In genomic region chr3:13005301-13005700, GRCh38 we compare ENCODE assay signal across 16 cellular contexts.
DNase-seq lines count a peak whose midpoint lies in the region; ATAC-seq and TF ChIP-seq lines count a peak whose summit lies in the region.
"Had no signal": no experiment of that assay in that cellular context is flagged by ENCODE, and none has a peak within 500 bp of the region (broad histone marks: within the 10 kb centered on the region; RNA-seq: fewer than 3 reads in every experiment).

No MANE protein-coding gene starts in this region.

- H3K27me3 Mint-ChIP-seq in chondrocyte (ENCODE audit: low read depth): peaks cover 7% of the 10 kb centered on the region
- no peaks in the 10 kb centered on the region for H3K27me3 Mint-ChIP-seq in naive thymus-derived CD8-positive, alpha-beta T cell

- H3K4me3 ChIP-seq in BLaER1: no peak overlapping the region
- H3K4me3 ChIP-seq in uterus: no peak overlapping the region

- H3K27ac Mint-ChIP-seq in chondrocyte (ENCODE audit: unreplicated experiment): no peak overlapping the region
- peak overlapping the region in 5 of 10 donors; percentile 49 to 99 (median 75) for H3K27ac Mint-ChIP-seq in naive thymus-derived CD8-positive, alpha-beta T cell

- peak overlapping the region; percentile 98 for H3K4me2 ChIP-seq in BLaER1

- POLR2A ChIA-PET in naive thymus-derived CD8-positive, alpha-beta T cell (lab: Charles Lee): interaction anchor here (2.1 kb wide), 1 partner anchor 10 kb away, joined by 9 read pairs; no protein-coding TSS in a partner anchor

- H3K4me1 ChIP-seq in BLaER1 (peaks cover 99% of the 10 kb centered on the region), uterus (no peaks in the 10 kb centered on the region)

- DNase-seq in chondrocyte (ENCODE audit: low spot score) (peak; percentile 77), HK-2 (ENCODE audit: unreplicated experiment) (no peak), DMS53 treated with DMSO at 0.1 percent for 48 hours (lab: John Stamatoyannopoulos, UW; ENCODE audit: unreplicated experiment) (no peak), uterus (no peak)
- no peak for DNase-seq in naive thymus-derived CD8-positive, alpha-beta T cell
- DNase-seq: activated CD4-positive, CD25-positive, alpha-beta regulatory T cell treated with anti-CD3 and anti-CD28 coated beads, Interleukin-2, amount 50 U/mL, for 72 hours; activated naive CD4-positive, alpha-beta T cell treated with anti-CD3 and anti-CD28 coated beads, Interleukin-2, amount 50 U/mL, for 16 hours; central memory CD4-positive, alpha-beta T cell; islet precursor cell; NCI-H1930; NCI-H524; stimulated activated CD4-positive, alpha-beta T cell treated with anti-CD3 and anti-CD28 coated beads, Interleukin-12 subunit alpha, Interleukin-12 subunit beta, amount 100 ng/mL, for 4 hours; T-helper 1 cell had no signal

- H3K36me3 ChIP-seq in BLaER1 (peaks cover 44% of the 10 kb centered on the region), KOPT-K1 (ENCODE audit: insufficient read depth, low read length) (peaks cover 58% of the 10 kb centered on the region), uterus (no peaks in the 10 kb centered on the region)

- TF ChIP-seq POLR2A in uterus (IDR thresholded peaks at IDR 0.05): no peak

- H3K9me3 ChIP-seq in BLaER1: no peaks in the 10 kb centered on the region
- no peaks in the 10 kb centered on the region for H3K9me3 ChIP-seq in KOPT-K1 (ENCODE audit: insufficient read depth, low read length, poor library complexity, severe bottlenecking)
- H3K9me3 ChIP-seq in uterus: no peaks in the 10 kb centered on the region

- peak overlapping the region; percentile 47 for H3K27ac ChIP-seq in BLaER1
- peak overlapping the region; percentile 19 for H3K27ac ChIP-seq in KOPT-K1 (ENCODE audit: low read depth, low read length, poor library complexity, severe bottlenecking)
- no peak overlapping the region for H3K27ac ChIP-seq in uterus

- no peak overlapping the region for H3K4me3 Mint-ChIP-seq in chondrocyte (ENCODE audit: unreplicated experiment)
- peak overlapping the region in 6 of 10 donors; percentile 10 to 51 (median 48) for H3K4me3 Mint-ChIP-seq in naive thymus-derived CD8-positive, alpha-beta T cell

- intact Hi-C loops in uterus (cut with DNase I; ENCODE audit: low total_unique reads): no loop called here

- H3K36me3 Mint-ChIP-seq in chondrocyte (ENCODE audit: low read depth): peaks cover 2% of the 10 kb centered on the region
- peaks cover 0 to 27% (median 3%) of the 10 kb centered on the region in 3 donors for H3K36me3 Mint-ChIP-seq in naive thymus-derived CD8-positive, alpha-beta T cell

- no peak for TF ChIP-seq CTCF in chondrocyte (IDR thresholded peaks at IDR 0.05)
- TF ChIP-seq CTCF in uterus (IDR thresholded peaks at IDR 0.05): no peak

- H4K20me1 ChIP-seq in BLaER1: peaks cover 100% of the 10 kb centered on the region

- peaks cover 8% of the 10 kb centered on the region for H3K4me1 Mint-ChIP-seq in chondrocyte (ENCODE audit: low read depth)
- H3K4me1 Mint-ChIP-seq in naive thymus-derived CD8-positive, alpha-beta T cell: peaks cover 50 to 97% (median 91%) of the 10 kb centered on the region in 4 donors

- ATAC-seq in naive thymus-derived CD8-positive, alpha-beta T cell: no peak
- ATAC-seq in GM18873 (IDR thresholded peaks at IDR 0.05; ENCODE audit: low FRiP score, unreplicated experiment): no peak

- H3K9ac ChIP-seq in BLaER1: peak overlapping the region; percentile 40; the same call in 1 of the 2 replicates

- no peaks in the 10 kb centered on the region for H3K9me3 Mint-ChIP-seq in chondrocyte (ENCODE audit: low read depth)
- H3K9me3 Mint-ChIP-seq in naive thymus-derived CD8-positive, alpha-beta T cell: no peaks in the 10 kb centered on the region

- H3K27me3 ChIP-seq in BLaER1 (no peaks in the 10 kb centered on the region), uterus (no peaks in the 10 kb centered on the region)

Comparison
In these comparisons a context has a peak if more than half of its experiments do, and no peak if none do; other contexts are left out.
1. H3K27ac ChIP-seq: peak in BLaER1 (single experiment) and KOPT-K1 (single experiment); none in uterus (0 of 2).